8 cellular contexts compared by ENCODE assay signal in the genomic region with DNA sequence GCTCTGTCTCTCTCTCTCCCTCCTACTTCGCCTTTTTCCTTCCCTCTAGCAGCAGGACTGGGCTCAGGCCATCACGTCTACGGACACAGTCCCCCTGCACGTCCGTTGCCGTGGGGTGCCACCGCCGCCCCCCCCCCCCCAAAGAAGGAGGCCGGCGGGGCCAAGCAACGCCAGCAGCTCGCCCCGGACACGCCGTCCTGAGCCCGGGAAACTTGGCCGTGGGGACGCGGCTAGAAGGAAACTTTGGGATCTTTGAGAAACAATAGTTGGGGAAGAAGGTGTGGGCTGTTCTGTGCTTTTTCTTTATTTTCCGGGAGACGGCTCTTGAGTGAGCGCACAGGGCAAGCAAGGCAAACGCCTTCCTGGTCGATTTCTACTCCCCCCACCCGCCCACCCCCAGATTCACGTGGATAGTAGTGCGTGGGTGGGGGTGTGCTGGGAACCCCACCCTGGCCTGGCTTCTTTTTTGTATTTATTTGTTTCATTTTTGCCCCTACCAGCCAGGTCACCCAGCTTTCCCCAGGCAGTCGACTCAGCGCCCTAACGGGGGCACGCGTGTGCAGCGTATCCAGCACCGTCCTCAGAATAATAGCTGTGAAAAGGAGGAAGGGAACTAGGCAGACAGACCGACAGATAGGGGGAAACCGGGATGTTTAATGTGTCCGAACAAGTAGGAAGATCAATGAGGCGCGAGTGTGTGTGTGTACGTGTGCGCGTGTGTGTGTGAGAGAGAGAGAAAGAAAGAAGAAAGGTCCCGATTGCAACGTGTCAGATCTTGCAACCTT. TPM values are rescaled to one million over a fixed set of nuclear protein-coding genes. Genes with fewer than 3 reads are reported as not detected.
A peak's percentile ranks its signal among the peaks of the same experiment; 100 is the strongest.
DNase-seq lines count a peak whose midpoint lies in the region; ATAC-seq and TF ChIP-seq lines count a peak whose summit lies in the region.

No MANE protein-coding gene starts in this region.

- peak overlapping the region; percentile 79 for H3K4me3 Mint-ChIP-seq in central memory CD8-positive, alpha-beta T cell
- H3K4me3 Mint-ChIP-seq in stimulated activated memory B cell treated with anti-CD40 and anti-IgM and Interleukin-4, amounts not matched to agents 10 μg/mL and 1 μg/mL and 100 μg/mL, for 72 hours: peak overlapping the region; percentile 88

- peaks cover 67% of the 10 kb centered on the region for H3K4me1 Mint-ChIP-seq in central memory CD8-positive, alpha-beta T cell
- peaks cover 52% of the 10 kb centered on the region for H3K4me1 Mint-ChIP-seq in stimulated activated memory B cell treated with anti-CD40 and anti-IgM and Interleukin-4, amounts not matched to agents 10 μg/mL and 1 μg/mL and 100 μg/mL, for 72 hours

- TF ChIP-seq CTCF in GM20000 (IDR thresholded peaks at IDR 0.05; ENCODE audit: extremely low read depth, missing control alignments): no peak
- no peak for TF ChIP-seq CTCF in SK-N-SH (IDR thresholded peaks at IDR 0.05)

- H3K27me3 ChIP-seq in SK-N-SH (ENCODE audit: insufficient read depth): no peaks in the 10 kb centered on the region

- H3K27me3 Mint-ChIP-seq in central memory CD8-positive, alpha-beta T cell: peaks cover 28% of the 10 kb centered on the region
- H3K27me3 Mint-ChIP-seq in stimulated activated memory B cell treated with anti-CD40 and anti-IgM and Interleukin-4, amounts not matched to agents 10 μg/mL and 1 μg/mL and 100 μg/mL, for 72 hours: peaks cover 12% of the 10 kb centered on the region

- H3K9me3 Mint-ChIP-seq in central memory CD8-positive, alpha-beta T cell: no peaks in the 10 kb centered on the region
- H3K9me3 Mint-ChIP-seq in stimulated activated memory B cell treated with anti-CD40 and anti-IgM and Interleukin-4, amounts not matched to agents 10 μg/mL and 1 μg/mL and 100 μg/mL, for 72 hours: no peaks in the 10 kb centered on the region

- CTCF ChIA-PET in SK-N-SH (lab: Yijun Ruan, JAX): interaction anchor here (0.7 to 5.0 kb wide), 13 partner anchors 12 to 325 kb away, joined by 3 to 51 read pairs (median 5); no protein-coding TSS in a partner anchor

- peak; percentile 23 for DNase-seq in AML-193 (lab: John Stamatoyannopoulos, UW)
- DNase-seq in GM20000 (ENCODE audit: low spot score): peak; percentile 71
- DNase-seq in SK-N-SH: peak; percentile 66
- no peak for DNase-seq in central memory CD8-positive, alpha-beta T cell (ENCODE audit: low spot score in 2 of 2)
- peak in 1 of 2 donors; percentile 57 for DNase-seq in left colon
- no peak for DNase-seq in NCI-H1048 (lab: John Stamatoyannopoulos, UW)

- H3K9ac ChIP-seq in SK-N-SH: peak overlapping the region; percentile 68

- peaks cover 12% of the 10 kb centered on the region for H3F3A ChIP-seq in SK-N-SH (replicated peaks; ENCODE audit: insufficient read depth)

- no peaks in the 10 kb centered on the region for H3K79me2 ChIP-seq in SK-N-SH (ENCODE audit: insufficient read depth)

- no peak for TF ChIP-seq EP300 in SK-N-SH (IDR thresholded peaks at IDR 0.05; ENCODE audit: borderline replicate concordance in 1 of 2, low read depth in 1 of 2, low read length in 1 of 2)

- under 1% methylated on average over 41 of the region's 44 CpGs for WGBS in SK-N-SH (ENCODE audit: low lambda C conversion rate)

- peak overlapping the region; percentile 79 to 88 for H3K4me3 ChIP-seq in SK-N-SH (ENCODE audit: low read depth in 2 of 2, low read length in 1 of 2)

- ATAC-seq in central memory CD8-positive, alpha-beta T cell (replicated peaks; ENCODE audit: extremely low read depth, poor library complexity, severe bottlenecking): peak; percentile 11
- ATAC-seq in left colon (peak; percentile 6), GM18502 (IDR thresholded peaks at IDR 0.05; ENCODE audit: poor library complexity, unreplicated experiment) (no peak)
- no peak for ATAC-seq in stimulated activated memory B cell treated with anti-CD40 and anti-IgM and Interleukin-4, amounts not matched to agents 10 μg/mL and 1 μg/mL and 100 μg/mL, for 72 hours

- peak overlapping the region; percentile 52 to 97 for H3K27ac ChIP-seq in SK-N-SH (ENCODE audit: low read depth in 2 of 2, low read length in 1 of 2)

- H3K4me2 ChIP-seq in SK-N-SH: peak overlapping the region; percentile 100

- TF ChIP-seq RAD21 in SK-N-SH (IDR thresholded peaks at IDR 0.05; ENCODE audit: low read length): peak; percentile 55

- intact Hi-C loops in left colon (cut with DNase I, micrococcal nuclease): loop anchor here in 1 of 2 donors (5.0 kb wide), 1 partner anchor 67 kb away; no protein-coding TSS in a partner anchor

- H2AFZ ChIP-seq in SK-N-SH (ENCODE audit: low read depth): peak overlapping the region; percentile 97

- H3K36me3 ChIP-seq in SK-N-SH (replicated peaks in 1 of 2; ENCODE audit: control insufficient read depth in 1 of 2, insufficient read depth in 2 of 2, low read length in 1 of 2): no peaks in the 10 kb centered on the region

- H4K20me1 ChIP-seq in SK-N-SH (ENCODE audit: insufficient read depth): no peaks in the 10 kb centered on the region

- H3K4me1 ChIP-seq in SK-N-SH (ENCODE audit: control insufficient read depth in 1 of 2, insufficient read depth in 2 of 2, low read depth in 1 of 2, low read length in 1 of 2): peaks cover 0 to 15% of the 10 kb centered on the region in 2 experiments; a peak in 3 of 4 replicates

- H3K36me3 Mint-ChIP-seq in central memory CD8-positive, alpha-beta T cell (ENCODE audit: insufficient read depth): peaks cover 15% of the 10 kb centered on the region
- H3K36me3 Mint-ChIP-seq in stimulated activated memory B cell treated with anti-CD40 and anti-IgM and Interleukin-4, amounts not matched to agents 10 μg/mL and 1 μg/mL and 100 μg/mL, for 72 hours: no peaks in the 10 kb centered on the region

- no peaks in the 10 kb centered on the region for H3K9me3 ChIP-seq in SK-N-SH

- POLR2A ChIA-PET in SK-N-SH (lab: Yijun Ruan, JAX): interaction anchor here (0.9 to 1.5 kb wide), 4 partner anchors 17 to 96 kb away, joined by 3 to 8 read pairs (median 3); a partner anchor contains a TSS

- peak overlapping the region; percentile 74 for H3K27ac Mint-ChIP-seq in central memory CD8-positive, alpha-beta T cell (ENCODE audit: low read depth)
- H3K27ac Mint-ChIP-seq in stimulated activated memory B cell treated with anti-CD40 and anti-IgM and Interleukin-4, amounts not matched to agents 10 μg/mL and 1 μg/mL and 100 μg/mL, for 72 hours: peak overlapping the region; percentile 20

- no peaks in the 10 kb centered on the region for H3K9me2 ChIP-seq in SK-N-SH

TF ChIP-seq in SK-N-SH, 30 proteins besides CTCF, POLR2A, EP300 and RAD21:
- TF ChIP-seq, protein P1, sequence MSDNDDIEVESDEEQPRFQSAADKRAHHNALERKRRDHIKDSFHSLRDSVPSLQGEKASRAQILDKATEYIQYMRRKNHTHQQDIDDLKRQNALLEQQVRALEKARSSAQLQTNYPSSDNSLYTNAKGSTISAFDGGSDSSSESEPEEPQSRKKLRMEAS (IDR thresholded peaks at IDR 0.05; ENCODE audit: low read depth): peak; percentile 48; the same call in 1 of the 2 replicates
- TF ChIP-seq MXI1 (IDR thresholded peaks at IDR 0.05; ENCODE audit: low read depth, low read length): peak; percentile 61
- no peak for TF ChIP-seq RFX5 (IDR thresholded peaks at IDR 0.05; ENCODE audit: low read length)

RNA-seq across cellular contexts. Expression of a gene that starts 1.4 kb away (rescaled TPM):
- 13.8 and 17.8 TPM in 2 replicates for polyA plus RNA-seq in SK-N-SH (2012; rRNA removed)
- polyA plus RNA-seq in SK-N-SH (2012; cell fraction: cytosol; rRNA removed): 16.4 and 18.0 TPM in 2 replicates
- 12.8 and 28.2 TPM in 2 replicates for polyA plus RNA-seq in SK-N-SH (2012; cell fraction: nucleus; rRNA removed)
- total RNA-seq in left colon: 100 to 1,000 TPM; 134 to 154 TPM

Comparison
In these comparisons a context has a peak if more than half of its experiments do, and no peak if none do; other contexts are left out.
1. DNase-seq: peak in AML-193 (2 of 2), GM20000 (single experiment) and SK-N-SH (single experiment); none in central memory CD8-positive, alpha-beta T cell (0 of 2) and NCI-H1048 (single experiment).
2. ATAC-seq: peak in central memory CD8-positive, alpha-beta T cell (single experiment) and left colon (single experiment); none in stimulated activated memory B cell treated with anti-CD40 and anti-IgM and Interleukin-4, amounts not matched to agents 10 μg/mL and 1 μg/mL and 100 μg/mL, for 72 hours (single experiment) and GM18502 (single experiment).